In genomic region chr13:59674616-59675015, GRCh38 we compare ENCODE assay signal across 1 cellular context.
TF ChIP-seq lines count a peak whose summit lies in the region.

No MANE protein-coding gene starts in this region.

TF ChIP-seq in WTC11, 78 proteins besides CTCF, POLR2A, EP300 and RAD21 (continued from another document):
- TF ChIP-seq ZNF423 (CRISPR knock-in tag; IDR thresholded peaks at IDR 0.05) (no peak), NFE2L1 (CRISPR knock-in tag; IDR thresholded peaks at IDR 0.05) (no peak), NFYB (CRISPR knock-in tag; conservative IDR thresholded peaks at IDR 0.05; ENCODE audit: low read depth) (no peak), GTF2I (CRISPR knock-in tag; conservative IDR thresholded peaks at IDR 0.05) (no peak), RORB (CRISPR knock-in tag; IDR thresholded peaks at IDR 0.05) (no peak), FOXP1 (CRISPR knock-in tag; IDR thresholded peaks at IDR 0.05; ENCODE audit: borderline replicate concordance) (no peak)
TF ChIP-seq in WTC11: peak in this region for 0.
